In genomic region chr1:234231893-234232276, GRCh38 we compare ENCODE assay signal across 28 cellular contexts.
"Had no signal": no experiment of that assay in that cellular context is flagged by ENCODE, and none has a peak within 500 bp of the region (broad histone marks: within the 10 kb centered on the region; RNA-seq: fewer than 3 reads in every experiment).

No MANE protein-coding gene starts in this region.

- H3K4me1 ChIP-seq: esophagus squamous epithelium, left lung, lower lobe of right lung, pancreas, prostate gland, sigmoid colon, suprapubic skin, tibial artery had no signal

- H3K27ac ChIP-seq: brain microvascular endothelial cell, esophagus squamous epithelium, left lung, lower lobe of right lung, neutrophil, pancreas, prostate gland, sigmoid colon, stomach, suprapubic skin, tibial artery had no signal

- ATAC-seq: pancreas; stimulated activated effector memory CD8-positive, alpha-beta T cell treated with anti-CD3 and anti-CD28 coated beads, Interleukin-12 subunit alpha, Interleukin-12 subunit beta, amount 100 ng/mL, for 72 hours had no signal

- DNase-seq: activated CD4-positive, alpha-beta T cell treated with anti-CD3 and anti-CD28 coated beads, Interleukin-2, amount 50 U/mL, for 4 hours; activated CD4-positive, CD25-positive, alpha-beta regulatory T cell; activated naive CD4-positive, alpha-beta T cell; amniotic stem cell; brain microvascular endothelial cell; cortex of kidney; esophagus squamous epithelium; foreskin melanocyte; lower lobe of right lung; mesenchymal stem cell; pancreas; retina; sigmoid colon; small intestine; stimulated activated CD4-positive, alpha-beta T cell treated with anti-CD3 and anti-CD28 coated beads, Interleukin-4, amount 100 ng/mL, for 24 hours; stomach; T-helper 1 cell; tibial artery had no signal

- H3K9me3 Mint-ChIP-seq: activated T-helper 2 cell treated with anti-CD3 and anti-CD28 coated beads, Interferon-gamma antibody, Interleukin-2, Interleukin-4, amounts not matched to agents 10 μg/mL and 5 μg/mL and 100 μg/mL, durations not matched to agents 14 hours and 24 hours and 36 hours; naive thymus-derived CD8-positive, alpha-beta T cell; stimulated activated effector memory CD8-positive, alpha-beta T cell treated with anti-CD3 and anti-CD28 coated beads, Interleukin-12 subunit alpha, Interleukin-12 subunit beta, amount 100 ng/mL, for 72 hours; T-helper 2 cell treated with Interferon-gamma antibody and Interleukin-4, amounts not matched to agents 5 μg/mL and 100 μg/mL, for 36 hours had no signal

- H3K4me3 ChIP-seq: esophagus squamous epithelium, lower lobe of right lung, pancreas, prostate gland, sigmoid colon, suprapubic skin, tibial artery had no signal

- H3K27ac Mint-ChIP-seq: activated CD4-positive, alpha-beta T cell treated with anti-CD3 and anti-CD28 coated beads for 36 hours; activated naive CD8-positive, alpha-beta T cell; activated T-helper 2 cell treated with anti-CD3 and anti-CD28 coated beads, Interferon-gamma antibody, Interleukin-2, Interleukin-4, amounts not matched to agents 10 μg/mL and 5 μg/mL and 100 μg/mL, durations not matched to agents 14 hours and 24 hours and 36 hours; naive thymus-derived CD8-positive, alpha-beta T cell; stimulated activated effector memory CD8-positive, alpha-beta T cell treated with anti-CD3 and anti-CD28 coated beads, Interleukin-12 subunit alpha, Interleukin-12 subunit beta, amount 100 ng/mL, for 72 hours; T-helper 2 cell treated with Interferon-gamma antibody and Interleukin-4, amounts not matched to agents 5 μg/mL and 100 μg/mL, for 36 hours had no signal

- H3K9me3 ChIP-seq: esophagus squamous epithelium, left lung, lower lobe of right lung, neutrophil, pancreas, prostate gland, sigmoid colon, stomach, suprapubic skin, tibial artery had no signal

- H3K36me3 ChIP-seq: brain microvascular endothelial cell, esophagus squamous epithelium, left lung, lower lobe of right lung, neutrophil, pancreas, prostate gland, sigmoid colon, stomach, suprapubic skin, tibial artery had no signal

- H3K4me3 Mint-ChIP-seq: activated CD4-positive, alpha-beta T cell treated with anti-CD3 and anti-CD28 coated beads for 36 hours; activated naive CD8-positive, alpha-beta T cell; stimulated activated effector memory CD8-positive, alpha-beta T cell treated with anti-CD3 and anti-CD28 coated beads, Interleukin-12 subunit alpha, Interleukin-12 subunit beta, amount 100 ng/mL, for 72 hours; T-helper 2 cell treated with Interferon-gamma antibody and Interleukin-4, amounts not matched to agents 5 μg/mL and 100 μg/mL, for 36 hours had no signal

- H3K27me3 ChIP-seq: brain microvascular endothelial cell, pancreas had no signal

- H3K36me3 Mint-ChIP-seq: activated naive CD8-positive, alpha-beta T cell; naive thymus-derived CD8-positive, alpha-beta T cell had no signal
